Comparison of ENCODE assay signal across 1 cellular context in the genomic region with DNA sequence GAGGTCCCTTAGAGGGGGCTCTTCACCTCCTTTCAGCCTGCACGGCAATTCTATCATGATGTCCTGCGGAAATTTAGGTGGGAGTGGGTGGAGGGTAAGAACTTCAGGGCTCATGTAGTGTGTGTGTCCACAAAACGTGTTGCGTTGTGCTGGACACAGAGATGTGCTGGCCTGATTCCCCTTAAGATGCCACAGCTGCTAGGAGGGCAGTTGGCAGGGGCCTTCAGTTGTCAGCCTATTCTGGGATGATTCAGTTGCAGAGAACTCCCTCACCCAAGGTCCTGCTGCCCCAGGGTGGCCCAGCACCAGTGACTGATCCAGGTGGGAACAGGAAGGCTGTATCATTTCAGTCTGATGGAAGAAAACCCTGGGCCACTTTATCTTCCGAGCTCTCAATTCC.
TF ChIP-seq lines count a peak whose summit lies in the region.

No MANE protein-coding gene starts in this region.

TF ChIP-seq in WTC11, 78 proteins besides CTCF, POLR2A, EP300 and RAD21 (continued from another document):
- TF ChIP-seq SP1 (CRISPR knock-in tag; conservative IDR thresholded peaks at IDR 0.05) (no peak), E2F4 (CRISPR knock-in tag; IDR thresholded peaks at IDR 0.05; ENCODE audit: borderline replicate concordance, low read depth) (no peak), JUN (CRISPR knock-in tag; IDR thresholded peaks at IDR 0.05) (no peak), MYBL2 (CRISPR knock-in tag; IDR thresholded peaks at IDR 0.05) (no peak), ZNF423 (CRISPR knock-in tag; IDR thresholded peaks at IDR 0.05) (no peak), ZSCAN18 (CRISPR knock-in tag; IDR thresholded peaks at IDR 0.05) (no peak), KAT7 (CRISPR knock-in tag; IDR thresholded peaks at IDR 0.05; ENCODE audit: borderline replicate concordance) (no peak), HMGA2 (CRISPR knock-in tag; IDR thresholded peaks at IDR 0.05) (no peak), PRRX2 (CRISPR knock-in tag; IDR thresholded peaks at IDR 0.05) (no peak), NFATC4 (CRISPR knock-in tag; IDR thresholded peaks at IDR 0.05) (no peak), ESRRA (CRISPR knock-in tag; IDR thresholded peaks at IDR 0.05; ENCODE audit: borderline replicate concordance) (no peak), TEAD1 (CRISPR knock-in tag; IDR thresholded peaks at IDR 0.05) (no peak), SMAD4 (CRISPR knock-in tag; IDR thresholded peaks at IDR 0.05) (no peak)
- TF ChIP-seq, protein P1, sequence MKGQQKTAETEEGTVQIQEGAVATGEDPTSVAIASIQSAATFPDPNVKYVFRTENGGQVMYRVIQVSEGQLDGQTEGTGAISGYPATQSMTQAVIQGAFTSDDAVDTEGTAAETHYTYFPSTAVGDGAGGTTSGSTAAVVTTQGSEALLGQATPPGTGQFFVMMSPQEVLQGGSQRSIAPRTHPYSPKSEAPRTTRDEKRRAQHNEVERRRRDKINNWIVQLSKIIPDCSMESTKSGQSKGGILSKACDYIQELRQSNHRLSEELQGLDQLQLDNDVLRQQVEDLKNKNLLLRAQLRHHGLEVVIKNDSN (CRISPR knock-in tag; IDR thresholded peaks at IDR 0.05) = no peak
- TF ChIP-seq, protein P2, sequence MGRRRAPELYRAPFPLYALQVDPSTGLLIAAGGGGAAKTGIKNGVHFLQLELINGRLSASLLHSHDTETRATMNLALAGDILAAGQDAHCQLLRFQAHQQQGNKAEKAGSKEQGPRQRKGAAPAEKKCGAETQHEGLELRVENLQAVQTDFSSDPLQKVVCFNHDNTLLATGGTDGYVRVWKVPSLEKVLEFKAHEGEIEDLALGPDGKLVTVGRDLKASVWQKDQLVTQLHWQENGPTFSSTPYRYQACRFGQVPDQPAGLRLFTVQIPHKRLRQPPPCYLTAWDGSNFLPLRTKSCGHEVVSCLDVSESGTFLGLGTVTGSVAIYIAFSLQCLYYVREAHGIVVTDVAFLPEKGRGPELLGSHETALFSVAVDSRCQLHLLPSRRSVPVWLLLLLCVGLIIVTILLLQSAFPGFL (CRISPR knock-in tag; IDR thresholded peaks at IDR 0.05; ENCODE audit: borderline replicate concordance) = no peak
TF ChIP-seq in WTC11: peak in this region for 0.
